In genomic region chr3:78507196-78507984, GRCh38 we compare ENCODE assay signal across 19 cellular contexts.
DNase-seq lines count a peak whose midpoint lies in the region; ATAC-seq, FAIRE-seq and TF ChIP-seq lines count a peak whose summit lies in the region.
"Had no signal": no experiment of that assay in that cellular context is flagged by ENCODE, and none has a peak within 500 bp of the region (broad histone marks: within the 10 kb centered on the region; RNA-seq: fewer than 3 reads in every experiment).

No MANE protein-coding gene starts in this region.

- no peak for TF ChIP-seq EP300 in H1 (IDR thresholded peaks at IDR 0.05; ENCODE audit: borderline replicate concordance in 1 of 2, low read depth in 2 of 2, low read length in 2 of 2)

- BruUV-seq in Calu3 (replicated peaks; lab: Mats Ljungman, UMichigan), result no TSS peak

- H4K8ac ChIP-seq in H1 (ENCODE audit: extremely low read depth, insufficient read depth, low read length), result no peak overlapping the region

- DNase-seq in Calu3 (peak; percentile 36), NCI-H69 (lab: John Stamatoyannopoulos, UW) (peak; percentile 40), H1 (ENCODE audit: low read depth in 1 of 2, low spot score in 2 of 2) (peak in 1 of 2 experiments; percentile 3), mesothelial cell of epicardium (ENCODE audit: low spot score in 2 of 2, unreplicated experiment in 2 of 2) (no peak), heart right ventricle (no peak), GM20000 (ENCODE audit: low spot score) (no peak)
- no peak for DNase-seq in effector CD4-positive, alpha-beta T cell
- DNase-seq: ACHN; activated CD8-positive, alpha-beta T cell treated with anti-CD3 and anti-CD28 coated beads, Interleukin-2, amount 10 ng/mL, durations not matched to agents 7 days and 5 days; anterior cingulate cortex; cortex of kidney; esophagus squamous epithelium; GDM1; Right ventricle myocardium superior had no signal

- 82% methylated on average over 6 of the region's 6 CpGs; no CpG with 5 or more reads in 1 of the 2 experiments for WGBS in H1 (ENCODE audit: extremely low coverage in 1 of 2, insufficient coverage in 1 of 2, insufficient read length in 1 of 2, insufficient replicate concordance in 2 of 2, low coverage in 1 of 2, low lambda C conversion rate in 2 of 2, missing lambda C conversion rate in 1 of 2), 2 experiments
- 55% methylated on average over 6 of the region's 6 CpGs for WGBS in heart right ventricle, 2 donors

- TF ChIP-seq POLR2A in H1 (IDR thresholded peaks at IDR 0.05; ENCODE audit: control extremely low read depth in 1 of 2, low read depth in 2 of 2, low read length in 2 of 2), result no peak

- no peak overlapping the region for H3K23ac ChIP-seq in H1 (ENCODE audit: insufficient read length)

- H3K9me3 ChIP-seq in H1 (ENCODE audit: insufficient read depth in 2 of 2, low read depth in 1 of 2, low read length in 1 of 2) (no peaks in the 10 kb centered on the region), heart right ventricle (peaks cover 0 to 13% (median 0%) of the 10 kb centered on the region in 11 donors)
- H3K9me3 ChIP-seq: esophagus squamous epithelium had no signal

- no peaks in the 10 kb centered on the region for H3K79me2 ChIP-seq in H1 (ENCODE audit: control insufficient read depth in 1 of 2, insufficient read depth in 2 of 2, low read length in 2 of 2)

- no peak overlapping the region for H3K4me2 ChIP-seq in H1 (ENCODE audit: insufficient read depth in 1 of 2, low read depth in 2 of 2, low read length in 2 of 2)

- H3K56ac ChIP-seq in H1 (replicated peaks; ENCODE audit: insufficient read length, low read depth, low read length), result no peak overlapping the region

- peaks cover 24% of the 10 kb centered on the region for H3K4me1 Mint-ChIP-seq in Calu3 (ENCODE audit: low read depth, unreplicated experiment)
- H3K4me1 Mint-ChIP-seq in mesothelial cell of epicardium, result peaks cover 28% of the 10 kb centered on the region
- H3K4me1 Mint-ChIP-seq: activated T-helper 17 cell treated with anti-CD3 and anti-CD28 coated beads, Interleukin-2, amount 50 U/mL, for 72 hours; IgD-negative memory B cell; memory B cell had no signal

- no peak overlapping the region for H2BK20ac ChIP-seq in H1 (ENCODE audit: low read length)

- no peaks in the 10 kb centered on the region for H3K79me1 ChIP-seq in H1 (ENCODE audit: low read depth, low read length)

- H2BK15ac ChIP-seq in H1 (ENCODE audit: low read length), result no peak overlapping the region

- H2AK5ac ChIP-seq in H1 (ENCODE audit: low read depth, low read length), result no peak overlapping the region

- H3K27me3 Mint-ChIP-seq in Calu3 (ENCODE audit: unreplicated experiment) (no peaks in the 10 kb centered on the region), mesothelial cell of epicardium (ENCODE audit: low read depth) (no peaks in the 10 kb centered on the region)
- H3K27me3 Mint-ChIP-seq: activated T-helper 17 cell treated with anti-CD3 and anti-CD28 coated beads, Interleukin-2, amount 50 U/mL, for 72 hours; IgD-negative memory B cell; memory B cell; stimulated activated naive CD8-positive, alpha-beta T cell treated with anti-CD3 and anti-CD28 coated beads, Interleukin-15, Interleukin-2, amounts not matched to agents 100 ng/mL and 50 ng/mL, for 24 hours had no signal

- H3K4ac ChIP-seq in H1 (replicated peaks; ENCODE audit: insufficient read length, low read depth, low read length), result no peak overlapping the region

- H3K23me2 ChIP-seq in H1 (ENCODE audit: low read depth, low read length), result no peaks in the 10 kb centered on the region

- no peaks in the 10 kb centered on the region for H3K27me3 ChIP-seq in H1 (replicated peaks in 1 of 4; ENCODE audit: control insufficient read depth in 3 of 4, extremely low read depth in 1 of 4, insufficient read depth in 3 of 4, low read length in 3 of 4)
- H3K27me3 ChIP-seq in heart right ventricle, result no peaks in the 10 kb centered on the region
- H3K27me3 ChIP-seq: esophagus squamous epithelium had no signal

- TF ChIP-seq RAD21 in H1 (IDR thresholded peaks at IDR 0.05 in 1 of 2, conservative IDR thresholded peaks at IDR 0.05 in 1 of 2; ENCODE audit: low read depth in 2 of 2, low read length in 2 of 2), result no peak

- no peak overlapping the region for H2BK12ac ChIP-seq in H1 (ENCODE audit: low read depth, low read length)

- H2BK5ac ChIP-seq in H1 (ENCODE audit: low read depth, low read length), result no peak overlapping the region

- FAIRE-seq in H1 (lab: Jason Lieb, UNC), result no peak

- H3K27ac Mint-ChIP-seq in Calu3 (ENCODE audit: unreplicated experiment) (peak overlapping the region; percentile 16), mesothelial cell of epicardium (peak overlapping the region; percentile 75)
- H3K27ac Mint-ChIP-seq: activated CD8-positive, alpha-beta T cell treated with anti-CD3 and anti-CD28 coated beads, Interleukin-2, amount 10 ng/mL, durations not matched to agents 7 days and 5 days; activated T-helper 17 cell treated with anti-CD3 and anti-CD28 coated beads, Interleukin-2, amount 50 U/mL, for 72 hours; IgD-negative memory B cell; memory B cell; stimulated activated naive CD8-positive, alpha-beta T cell treated with anti-CD3 and anti-CD28 coated beads, Interleukin-15, Interleukin-2, amounts not matched to agents 100 ng/mL and 50 ng/mL, for 24 hours had no signal

- no peak overlapping the region for H4K5ac ChIP-seq in H1 (ENCODE audit: insufficient read length, low read depth, low read length)

- TF ChIP-seq CTCF in Calu3 (IDR thresholded peaks at IDR 0.05; ENCODE audit: unreplicated experiment), result no peak
- TF ChIP-seq CTCF in H1 (IDR thresholded peaks at IDR 0.05; ENCODE audit: control extremely low read depth in 1 of 3, insufficient read depth in 1 of 3, low read depth in 1 of 3, low read length in 3 of 3), result no peak
- TF ChIP-seq CTCF in mesothelial cell of epicardium (IDR thresholded peaks at IDR 0.05; ENCODE audit: unreplicated experiment), result no peak
- TF ChIP-seq CTCF in heart right ventricle (IDR thresholded peaks at IDR 0.05), result no peak
- no peak for TF ChIP-seq CTCF in GM20000 (IDR thresholded peaks at IDR 0.05; ENCODE audit: extremely low read depth, missing control alignments)

- H3K4me3 ChIP-seq in H1 (ENCODE audit: extremely low read depth in 1 of 4, insufficient read depth in 2 of 4, low read depth in 3 of 4, low read length in 4 of 4) (no peak overlapping the region), heart right ventricle (no peak overlapping the region)
- H3K4me3 ChIP-seq: esophagus squamous epithelium had no signal

- no peaks in the 10 kb centered on the region for H3K9me3 Mint-ChIP-seq in Calu3 (ENCODE audit: low read depth, unreplicated experiment)
- H3K9me3 Mint-ChIP-seq in mesothelial cell of epicardium, result peaks cover 12% of the 10 kb centered on the region

- no peak overlapping the region for H3K18ac ChIP-seq in H1 (ENCODE audit: extremely low read depth, low read length)

- H3K36me3 Mint-ChIP-seq in Calu3 (ENCODE audit: insufficient read depth, unreplicated experiment) (no peaks in the 10 kb centered on the region), mesothelial cell of epicardium (no peaks in the 10 kb centered on the region)
- H3K36me3 Mint-ChIP-seq: IgD-negative memory B cell, memory B cell had no signal

- POLR2A ChIA-PET in H1 (lab: Charles Lee; ENCODE audit: partially characterized antibody), result no interaction called here

- H4K91ac ChIP-seq in H1 (replicated peaks; ENCODE audit: insufficient read length, low read length), result no peak overlapping the region

- CTCF ChIA-PET in Calu3 (lab: Charles Lee), result no interaction called here
- CTCF ChIA-PET in H1 (lab: Charles Lee; ENCODE audit: partially characterized antibody), result interaction anchor here (0.8 kb wide), 1 partner anchor 13 kb away, joined by 3 read pairs; no protein-coding TSS in a partner anchor

- ATAC-seq in HG03095 (IDR thresholded peaks at IDR 0.05; ENCODE audit: unreplicated experiment), result no peak
- no peak for ATAC-seq in heart right ventricle
- ATAC-seq: activated CD8-positive, alpha-beta T cell treated with anti-CD3 and anti-CD28 coated beads, Interleukin-2, amount 10 ng/mL, durations not matched to agents 7 days and 5 days; activated T-helper 17 cell treated with anti-CD3 and anti-CD28 coated beads, Interleukin-2, amount 50 U/mL, for 72 hours had no signal

- H3K36me3 ChIP-seq in H1 (ENCODE audit: control insufficient read depth in 2 of 4, insufficient read depth in 4 of 4, low read length in 3 of 4), result no peaks in the 10 kb centered on the region
- no peaks in the 10 kb centered on the region for H3K36me3 ChIP-seq in heart right ventricle
- H3K36me3 ChIP-seq: esophagus squamous epithelium had no signal

- no peaks in the 10 kb centered on the region for H4K20me1 ChIP-seq in H1 (replicated peaks in 1 of 2; ENCODE audit: control insufficient read depth in 1 of 2, insufficient read depth in 2 of 2, low read length in 2 of 2)

- H2AFZ ChIP-seq in H1 (ENCODE audit: low read length), result 0 out of 2 replicates have a peak overlapping the region, but pooled peaks have one; percentile 21

- H2BK120ac ChIP-seq in H1 (replicated peaks; ENCODE audit: low read depth, low read length), result no peak overlapping the region

- H3K27ac ChIP-seq in H1 (ENCODE audit: low read depth, low read length), result no peak overlapping the region
- H3K27ac ChIP-seq in heart right ventricle, result no peak overlapping the region

- H3K4me1 ChIP-seq in H1 (replicated peaks in 1 of 4; ENCODE audit: control insufficient read depth in 3 of 4, insufficient read depth in 4 of 4, low read length in 3 of 4), result no peaks in the 10 kb centered on the region
- no peaks in the 10 kb centered on the region for H3K4me1 ChIP-seq in heart right ventricle

- no peak overlapping the region for H3K14ac ChIP-seq in H1 (ENCODE audit: insufficient read length)

- H3K4me3 Mint-ChIP-seq in Calu3 (ENCODE audit: low read depth, unreplicated experiment) (peak overlapping the region; percentile 24), mesothelial cell of epicardium (no peak overlapping the region)
- H3K4me3 Mint-ChIP-seq: activated CD8-positive, alpha-beta T cell treated with anti-CD3 and anti-CD28 coated beads, Interleukin-2, amount 10 ng/mL, durations not matched to agents 7 days and 5 days; activated T-helper 17 cell treated with anti-CD3 and anti-CD28 coated beads, Interleukin-2, amount 50 U/mL, for 72 hours; IgD-negative memory B cell; memory B cell; stimulated activated naive CD8-positive, alpha-beta T cell treated with anti-CD3 and anti-CD28 coated beads, Interleukin-15, Interleukin-2, amounts not matched to agents 100 ng/mL and 50 ng/mL, for 24 hours had no signal

- H3K9ac ChIP-seq in H1 (replicated peaks in 1 of 4; ENCODE audit: extremely low read depth in 1 of 4, low read depth in 3 of 4, low read length in 3 of 4), result no peak overlapping the region

- intact Hi-C loops in Calu3 (cut with micrococcal nuclease; ENCODE audit: unreplicated experiment), result loop anchor here (5.0 to 10.0 kb wide), 2 partner anchors 140 to 243 kb away; no protein-coding TSS in a partner anchor
- intact Hi-C loops in heart right ventricle (cut with DNase I), result no loop called here

TF ChIP-seq in H1, 55 proteins besides CTCF, POLR2A, EP300 and RAD21 (continues in another document):
- no peak for TF ChIP-seq RBBP5 (IDR thresholded peaks at IDR 0.05; ENCODE audit: borderline replicate concordance, low read depth, low read length)
- TF ChIP-seq, protein P1, sequence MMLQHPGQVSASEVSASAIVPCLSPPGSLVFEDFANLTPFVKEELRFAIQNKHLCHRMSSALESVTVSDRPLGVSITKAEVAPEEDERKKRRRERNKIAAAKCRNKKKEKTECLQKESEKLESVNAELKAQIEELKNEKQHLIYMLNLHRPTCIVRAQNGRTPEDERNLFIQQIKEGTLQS (IDR thresholded peaks at IDR 0.05; ENCODE audit: insufficient read depth, low read depth, low read length), result no peak

Comparison
In these comparisons a context has a peak if more than half of its experiments do, and no peak if none do; other contexts are left out.
1. DNase-seq: peak in Calu3 (single experiment) and NCI-H69 (single experiment); none in mesothelial cell of epicardium (0 of 2), heart right ventricle (0 of 2), effector CD4-positive, alpha-beta T cell (single experiment) and GM20000 (single experiment).